In the genomic region with DNA sequence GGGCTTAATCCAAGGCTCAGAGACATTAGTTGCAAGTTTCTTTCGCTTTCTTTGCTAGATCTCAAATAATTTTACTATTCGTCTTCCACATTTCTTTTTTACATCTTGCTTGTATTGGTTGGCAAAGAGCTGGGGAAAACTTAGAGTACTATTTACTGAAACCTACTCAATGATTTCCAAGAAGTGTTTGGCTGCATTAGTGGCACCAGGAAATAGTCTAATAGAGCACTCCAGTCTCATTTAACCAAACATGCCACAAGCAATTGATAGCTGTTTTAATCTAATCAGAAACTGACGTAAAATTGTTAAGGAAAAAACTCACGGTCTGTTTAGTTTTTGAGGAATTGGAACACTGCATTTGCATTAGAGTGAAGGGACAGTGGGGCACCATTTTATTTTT, we compare ENCODE assay signal across 30 cellular contexts.
"Had no signal": no experiment of that assay in that cellular context is flagged by ENCODE, and none has a peak within 500 bp of the region (broad histone marks: within the 10 kb centered on the region; RNA-seq: fewer than 3 reads in every experiment).

No MANE protein-coding gene starts in this region.

- H3K27me3 ChIP-seq: dorsolateral prefrontal cortex, heart left ventricle, spleen, tibial nerve had no signal

- H3K27ac ChIP-seq: coronary artery, dorsolateral prefrontal cortex, parathyroid adenoma, psoas muscle, tibial nerve, WERI-Rb-1 had no signal

- H3K4me3 ChIP-seq: coronary artery, dorsolateral prefrontal cortex, heart left ventricle, psoas muscle, spleen, tibial nerve had no signal

- H3K4me1 Mint-ChIP-seq: neural crest cell had no signal

- H3K4me3 Mint-ChIP-seq: activated naive CD8-positive, alpha-beta T cell; immature natural killer cell; naive thymus-derived CD4-positive, alpha-beta T cell; neural crest cell; T-helper 1 cell treated with Interleukin-12 subunit alpha and Interleukin-12 subunit beta and Interleukin-4 antibody, amounts not matched to agents 30 μg/mL and 1 μg/mL, for 36 hours had no signal

- H3K27ac Mint-ChIP-seq: activated naive CD8-positive, alpha-beta T cell; immature natural killer cell; naive thymus-derived CD4-positive, alpha-beta T cell; T-helper 1 cell treated with Interleukin-12 subunit alpha and Interleukin-12 subunit beta and Interleukin-4 antibody, amounts not matched to agents 30 μg/mL and 1 μg/mL, for 36 hours had no signal

- H3K4me1 ChIP-seq: parathyroid adenoma, psoas muscle had no signal

- ATAC-seq: activated CD4-positive, CD25-positive, alpha-beta regulatory T cell treated with anti-CD3 and anti-CD28 coated beads, Interleukin-2, amount 50 U/mL, for 24 hours; heart left ventricle; naive thymus-derived CD4-positive, alpha-beta T cell; psoas muscle; stimulated activated naive CD8-positive, alpha-beta T cell treated with anti-CD3 and anti-CD28 coated beads, Interleukin-15, Interleukin-2, amounts not matched to agents 100 U/mL and 50 U/mL, for 24 hours had no signal

- H3K27me3 Mint-ChIP-seq: activated naive CD8-positive, alpha-beta T cell; brain; naive thymus-derived CD4-positive, alpha-beta T cell had no signal

- DNase-seq: activated CD4-positive, alpha-beta T cell treated with anti-CD3 and anti-CD28 coated beads for 48 hours; activated CD4-positive, alpha-beta T cell treated with anti-CD3 and anti-CD28 coated beads, Interleukin-2, amount 50 U/mL, for 48 hours; activated CD8-positive, alpha-beta memory T cell treated with anti-CD3 and anti-CD28 coated beads for 24 hours; activated effector memory CD4-positive, alpha-beta T cell treated with Interleukin-2 at 50 U/mL for 16 hours; activated naive CD4-positive, alpha-beta T cell treated with Interleukin-2 at 50 U/mL for 16 hours; anterior cingulate cortex; dorsolateral prefrontal cortex; effector memory CD4-positive, alpha-beta T cell; erythroblast; heart left ventricle; hypothalamus; immature natural killer cell; kidney; midbrain; naive thymus-derived CD4-positive, alpha-beta T cell; nucleus accumbens; psoas muscle; spleen; stimulated activated CD4-positive, alpha-beta T cell treated with anti-CD3 and anti-CD28 coated beads, Interleukin-2, amount 100 ng/mL, for 48 hours; stimulated activated naive CD8-positive, alpha-beta T cell treated with anti-CD3 and anti-CD28 coated beads, Interleukin-15, Interleukin-2, amounts not matched to agents 100 U/mL and 50 U/mL, for 24 hours; T-helper 9 cell; WERI-Rb-1 had no signal

- H3K9me3 ChIP-seq: psoas muscle had no signal
